Comparison of ENCODE assay signal across 9 cellular contexts in genomic region chr11:130121430-130121978, GRCh38.
DNase-seq lines count a peak whose midpoint lies in the region; ATAC-seq and TF ChIP-seq lines count a peak whose summit lies in the region.
"Had no signal": no experiment of that assay in that cellular context is flagged by ENCODE, and none has a peak within 500 bp of the region (broad histone marks: within the 10 kb centered on the region; RNA-seq: fewer than 3 reads in every experiment).

No MANE protein-coding gene starts in this region.

- peaks cover 9 to 57% (median 37%) of the 10 kb centered on the region in 5 donors for H3K4me1 ChIP-seq in subcutaneous abdominal adipose tissue (ENCODE audit: control insufficient read depth in 5 of 5, insufficient read depth in 5 of 5, low read length in 5 of 5)

- no peak for DNase-seq in activated naive CD4-positive, alpha-beta T cell (lab: John Stamatoyannopoulos, UW)
- peak; percentile 82 for DNase-seq in SW480 (ENCODE audit: low spot score)
- DNase-seq in fibroblast of pulmonary artery (ENCODE audit: low read depth): peak; percentile 58
- DNase-seq in T1000 (lab: John Stamatoyannopoulos, UW): no peak
- DNase-seq: occipital lobe had no signal

- peak overlapping the region; percentile 0 for H3K4me3 Mint-ChIP-seq in activated naive CD4-positive, alpha-beta T cell treated with anti-CD3 and anti-CD28 coated beads, Interleukin-2, amount 50 U/mL, for 24 hours

- no peak overlapping the region for H3K27ac Mint-ChIP-seq in activated naive CD4-positive, alpha-beta T cell treated with anti-CD3 and anti-CD28 coated beads, Interleukin-2, amount 50 U/mL, for 24 hours

- H3K4me1 Mint-ChIP-seq in activated naive CD4-positive, alpha-beta T cell treated with anti-CD3 and anti-CD28 coated beads, Interleukin-2, amount 50 U/mL, for 24 hours: peaks cover 44% of the 10 kb centered on the region

- TF ChIP-seq CTCF in fibroblast of pulmonary artery (IDR thresholded peaks at IDR 0.05; ENCODE audit: low read length, missing control alignments): no peak

- peaks cover 13% of the 10 kb centered on the region for H3K36me3 Mint-ChIP-seq in activated naive CD4-positive, alpha-beta T cell treated with anti-CD3 and anti-CD28 coated beads, Interleukin-2, amount 50 U/mL, for 24 hours

- H3K9me3 ChIP-seq in subcutaneous abdominal adipose tissue (ENCODE audit: control insufficient read depth in 5 of 5, low read length in 5 of 5): no peaks in the 10 kb centered on the region

- peak overlapping the region; percentile 52 for H3K27ac ChIP-seq in subcutaneous abdominal adipose tissue (ENCODE audit: low read depth, low read length)

- ATAC-seq in HG02970 (IDR thresholded peaks at IDR 0.05; ENCODE audit: low FRiP score, unreplicated experiment) (no peak), HG02798 (IDR thresholded peaks at IDR 0.05; ENCODE audit: poor library complexity, unreplicated experiment) (no peak)

- no peaks in the 10 kb centered on the region for H3K9me3 Mint-ChIP-seq in activated naive CD4-positive, alpha-beta T cell treated with anti-CD3 and anti-CD28 coated beads, Interleukin-2, amount 50 U/mL, for 24 hours

- peaks cover 3 to 26% (median 18%) of the 10 kb centered on the region in 5 donors for H3K36me3 ChIP-seq in subcutaneous abdominal adipose tissue (ENCODE audit: control insufficient read depth in 5 of 5, insufficient read depth in 5 of 5, low read length in 5 of 5)

- no peak overlapping the region for H3K9ac ChIP-seq in subcutaneous abdominal adipose tissue (ENCODE audit: low read length in 5 of 5)

- H3K27me3 ChIP-seq in subcutaneous abdominal adipose tissue (ENCODE audit: control insufficient read depth in 5 of 5, insufficient read depth in 4 of 5, low read length in 5 of 5): no peaks in the 10 kb centered on the region

- no peaks in the 10 kb centered on the region for H3K27me3 Mint-ChIP-seq in activated naive CD4-positive, alpha-beta T cell treated with anti-CD3 and anti-CD28 coated beads, Interleukin-2, amount 50 U/mL, for 24 hours

- H3K4me3 ChIP-seq in fibroblast of pulmonary artery (replicated peaks; ENCODE audit: low read depth, low read length) (no peak overlapping the region), subcutaneous abdominal adipose tissue (ENCODE audit: low read depth in 1 of 5, low read length in 5 of 5) (no peak overlapping the region)

Comparison
In these comparisons a context has a peak if more than half of its experiments do, and no peak if none do; other contexts are left out.
1. DNase-seq: peak in SW480 (single experiment) and fibroblast of pulmonary artery (single experiment); none in activated naive CD4-positive, alpha-beta T cell (0 of 4) and T1000 (single experiment).